Comparison of ENCODE assay signal across 34 cellular contexts in genomic region chr7:88867158-88867557, GRCh38.
"Had no signal": no experiment of that assay in that cellular context is flagged by ENCODE, and none has a peak within 500 bp of the region (broad histone marks: within the 10 kb centered on the region; RNA-seq: fewer than 3 reads in every experiment).

No MANE protein-coding gene starts in this region.

- H3K4me3 ChIP-seq: MG63 had no signal

- H3K9me3 ChIP-seq: MG63 had no signal

- H3K36me3 ChIP-seq: MG63 had no signal

- DNase-seq: Karpas-422, Kasumi-1, MG63, MM.1S, MV-4-11, NCI-H1048, NCI-H1092, NCI-H1092 treated with DMSO at 0.1 percent for 48 hours, NCI-H1105, NCI-H1105 treated with DMSO at 0.1 percent for 48 hours, NCI-H1417, NCI-H1417 treated with DMSO at 0.1 percent for 48 hours, NCI-H1436, NCI-H1436 treated with DMSO at 0.1 percent for 48 hours, NCI-H146, NCI-H1694, NCI-H1694 treated with DMSO at 0.1 percent for 48 hours, NCI-H187, NCI-H187 treated with DMSO at 0.1 percent for 48 hours, NCI-H1930, NCI-H2029, NCI-H2029 treated with DMSO at 0.1 percent for 48 hours, NCI-H2081, NCI-H2081 treated with DMSO at 0.1 percent for 48 hours, NCI-H2107, NCI-H2171, NCI-H2171 treated with DMSO at 0.1 percent for 48 hours, NCI-H2227 treated with DMSO at 0.1 percent for 48 hours, NCI-H226, NCI-H345, NCI-H446, NCI-H446 treated with DMSO at 0.1 percent for 48 hours, NCI-H510A, NCI-H510A treated with DMSO at 0.1 percent for 48 hours had no signal

- H3K27me3 ChIP-seq: MG63 had no signal
